In genomic region chr7:94436018-94436604, GRCh38 we compare ENCODE assay signal across 8 cellular contexts. TPM values are rescaled to one million over a fixed set of nuclear protein-coding genes. Genes with fewer than 3 reads are reported as not detected.
A peak's percentile ranks its signal among the peaks of the same experiment; 100 is the strongest.
DNase-seq lines count a peak whose midpoint lies in the region; ATAC-seq and TF ChIP-seq lines count a peak whose summit lies in the region.

No MANE protein-coding gene starts in this region.

- H3K36me3 Mint-ChIP-seq in nephron progenitor cell (ENCODE audit: low read depth): no peaks in the 10 kb centered on the region
- H3K36me3 Mint-ChIP-seq in type B pancreatic cell: no peaks in the 10 kb centered on the region

- DNase-seq in Caki2 (ENCODE audit: low read depth) (peak; percentile 41), NT2/D1 (ENCODE audit: low read depth, low spot score) (peak; percentile 57), fibroblast of gingiva (ENCODE audit: low read depth) (peak; percentile 65), nephron progenitor cell (peak; percentile 65), type B pancreatic cell (ENCODE audit: extremely low spot score, unreplicated experiment) (no peak)
- peak; percentile 46 for DNase-seq in activated CD8-positive, alpha-beta memory T cell treated with anti-CD3 and anti-CD28 coated beads, Interleukin-2, amount 50 U/mL, for 4 hours

- H3K9me3 Mint-ChIP-seq in nephron progenitor cell (no peaks in the 10 kb centered on the region), type B pancreatic cell (no peaks in the 10 kb centered on the region)

- H3K4me3 ChIP-seq in NT2/D1 (ENCODE audit: insufficient read length, low read depth): no peak overlapping the region

- no peak overlapping the region for H3K4me3 Mint-ChIP-seq in nephron progenitor cell
- H3K4me3 Mint-ChIP-seq in type B pancreatic cell: no peak overlapping the region

- no peaks in the 10 kb centered on the region for H3K9me3 ChIP-seq in NT2/D1 (ENCODE audit: insufficient read depth, low read length)

- no peaks in the 10 kb centered on the region for H3K36me3 ChIP-seq in NT2/D1 (ENCODE audit: insufficient read depth, insufficient read length, low read length)

- in situ Hi-C loops in Caki2 (cut with HindIII; ENCODE audit: low pct_unique_long_range_greater_than_20kb, low sequenced_read_pairs): loop anchor here (25.0 kb wide), 1 partner anchor 1076 kb away; no protein-coding TSS in a partner anchor

- no peak overlapping the region for H3K9ac ChIP-seq in NT2/D1 (ENCODE audit: insufficient read length, low read depth)

- ATAC-seq in GM19452 (IDR thresholded peaks at IDR 0.05; ENCODE audit: unreplicated experiment) (peak; percentile 94), HG03469 (IDR thresholded peaks at IDR 0.05; ENCODE audit: unreplicated experiment) (peak; percentile 92)

- TF ChIP-seq CTCF in nephron progenitor cell (IDR thresholded peaks at IDR 0.05) (peak; percentile 85), type B pancreatic cell (conservative IDR thresholded peaks at IDR 0.05) (peak; percentile 92)

- H3K27me3 Mint-ChIP-seq in nephron progenitor cell (ENCODE audit: low read depth, poor library complexity) (peaks cover 3% of the 10 kb centered on the region), type B pancreatic cell (no peaks in the 10 kb centered on the region)

- H3K4me1 Mint-ChIP-seq in nephron progenitor cell: peaks cover 49% of the 10 kb centered on the region
- H3K4me1 Mint-ChIP-seq in type B pancreatic cell (ENCODE audit: unreplicated experiment): peaks cover 26% of the 10 kb centered on the region

- H3K27me3 ChIP-seq in NT2/D1 (ENCODE audit: insufficient read depth, insufficient read length): no peaks in the 10 kb centered on the region

- H3K4me1 ChIP-seq in NT2/D1 (ENCODE audit: insufficient read depth, insufficient read length): no peaks in the 10 kb centered on the region

- H3K27ac Mint-ChIP-seq in nephron progenitor cell: no peak overlapping the region
- H3K27ac Mint-ChIP-seq in type B pancreatic cell: no peak overlapping the region

RNA-seq across cellular contexts. Expression of gene COL1A2, which starts 41.4 kb away (rescaled TPM):
- 0.09 TPM in 1 of 2 replicates, not detected in the other for total RNA-seq in Caki2 (2014; rRNA removed; shearing (Covaris generic); ENCODE audit: low replicate concordance)
- 23.0 and 692 TPM in 2 replicates for total RNA-seq in type B pancreatic cell (ENCODE audit: low replicate concordance)

Comparison
In these comparisons a context has a peak if more than half of its experiments do, and no peak if none do; other contexts are left out.
1. RNA of gene COL1A2, which starts 41.4 kb away (total RNA-seq): 23.0 to 692 TPM in type B pancreatic cell; 0.09 TPM in Caki2; every median in the first group is over 10 times any median in the second.